Comparison of ENCODE assay signal across 16 cellular contexts in genomic region chr2:160303527-160303926, GRCh38.
DNase-seq lines count a peak whose midpoint lies in the region; ATAC-seq and TF ChIP-seq lines count a peak whose summit lies in the region.
"Had no signal": no experiment of that assay in that cellular context is flagged by ENCODE, and none has a peak within 500 bp of the region (broad histone marks: within the 10 kb centered on the region; RNA-seq: fewer than 3 reads in every experiment).

No MANE protein-coding gene starts in this region.

- H3K4me3 Mint-ChIP-seq in natural killer cell, result no peak overlapping the region
- no peak overlapping the region for H3K4me3 Mint-ChIP-seq in natural killer cell treated with Interleukin-12 subunit alpha and Interleukin-12 subunit beta and Interleukin-15 and Interleukin-18, amount 100 ng/mL, for 72 hours
- no peak overlapping the region for H3K4me3 Mint-ChIP-seq in osteocyte (ENCODE audit: unreplicated experiment)
- H3K4me3 Mint-ChIP-seq in Caco-2 (ENCODE audit: unreplicated experiment), result no peak overlapping the region
- H3K4me3 Mint-ChIP-seq: CD8-positive, alpha-beta T cell had no signal

- no peaks in the 10 kb centered on the region for H3K27me3 ChIP-seq in right atrium auricular region
- H3K27me3 ChIP-seq in Caco-2 (replicated peaks; ENCODE audit: control insufficient read depth, insufficient read depth, low read length), result no peaks in the 10 kb centered on the region

- peaks cover 43 to 48% of the 10 kb centered on the region in 2 donors for H3K4me1 Mint-ChIP-seq in natural killer cell
- peaks cover 35 to 42% of the 10 kb centered on the region in 2 donors for H3K4me1 Mint-ChIP-seq in natural killer cell treated with Interleukin-12 subunit alpha and Interleukin-12 subunit beta and Interleukin-15 and Interleukin-18, amount 100 ng/mL, for 72 hours (ENCODE audit: low read depth in 2 of 2)
- H3K4me1 Mint-ChIP-seq in osteocyte (ENCODE audit: unreplicated experiment), result peaks cover 42% of the 10 kb centered on the region
- H3K4me1 Mint-ChIP-seq in Caco-2 (ENCODE audit: low read depth, unreplicated experiment), result no peaks in the 10 kb centered on the region

- peaks cover 2% of the 10 kb centered on the region for H3K36me3 Mint-ChIP-seq in natural killer cell
- H3K36me3 Mint-ChIP-seq in natural killer cell treated with Interleukin-12 subunit alpha and Interleukin-12 subunit beta and Interleukin-15 and Interleukin-18, amount 100 ng/mL, for 72 hours, result peaks cover 17% of the 10 kb centered on the region
- H3K36me3 Mint-ChIP-seq in osteocyte (ENCODE audit: unreplicated experiment), result peaks cover 50% of the 10 kb centered on the region
- peaks cover 39% of the 10 kb centered on the region for H3K36me3 Mint-ChIP-seq in Caco-2 (ENCODE audit: insufficient read depth, unreplicated experiment)

- no peaks in the 10 kb centered on the region for H3K9me3 Mint-ChIP-seq in natural killer cell
- no peaks in the 10 kb centered on the region for H3K9me3 Mint-ChIP-seq in natural killer cell treated with Interleukin-12 subunit alpha and Interleukin-12 subunit beta and Interleukin-15 and Interleukin-18, amount 100 ng/mL, for 72 hours
- no peaks in the 10 kb centered on the region for H3K9me3 Mint-ChIP-seq in osteocyte (ENCODE audit: unreplicated experiment)
- no peaks in the 10 kb centered on the region for H3K9me3 Mint-ChIP-seq in Caco-2 (ENCODE audit: unreplicated experiment)
- H3K9me3 Mint-ChIP-seq: CD8-positive, alpha-beta T cell had no signal

- POLR2A ChIA-PET in Caco-2 (lab: Charles Lee), result no interaction called here

- peaks cover 0 to 41% of the 10 kb centered on the region in 2 donors for H3K4me1 ChIP-seq in right atrium auricular region
- H3K4me1 ChIP-seq in Caco-2, result no peaks in the 10 kb centered on the region

- CTCF ChIA-PET in Caco-2 (lab: Charles Lee), result interaction anchor here (0.8 kb wide), 1 partner anchor 666 kb away, joined by 3 read pairs; no protein-coding TSS in a partner anchor

- no peak for ATAC-seq in natural killer cell
- no peak for ATAC-seq in natural killer cell treated with Interleukin-12 subunit alpha and Interleukin-12 subunit beta and Interleukin-15 and Interleukin-18, amount 100 ng/mL, for 72 hours
- no peak for ATAC-seq in omental fat pad (ENCODE audit: low FRiP score)
- ATAC-seq: CD8-positive, alpha-beta T cell had no signal

- BruUV-seq in Caco-2 (replicated peaks; lab: Mats Ljungman, UMichigan), result no TSS peak

- H3K27me3 Mint-ChIP-seq in natural killer cell (ENCODE audit: low read depth in 2 of 2) (no peaks in the 10 kb centered on the region), osteocyte (ENCODE audit: unreplicated experiment) (no peaks in the 10 kb centered on the region), Caco-2 (ENCODE audit: insufficient read depth, unreplicated experiment) (no peaks in the 10 kb centered on the region)
- no peaks in the 10 kb centered on the region for H3K27me3 Mint-ChIP-seq in natural killer cell treated with Interleukin-12 subunit alpha and Interleukin-12 subunit beta and Interleukin-15 and Interleukin-18, amount 100 ng/mL, for 72 hours

- no peaks in the 10 kb centered on the region for H3K9me3 ChIP-seq in right atrium auricular region
- no peaks in the 10 kb centered on the region for H3K9me3 ChIP-seq in Caco-2

- DNase-seq in natural killer cell, result no peak
- no peak for DNase-seq in natural killer cell treated with Interleukin-12 subunit alpha and Interleukin-12 subunit beta and Interleukin-15 and Interleukin-18, amount 100 ng/mL, for 72 hours (ENCODE audit: low spot score)
- no peak for DNase-seq in right atrium auricular region (ENCODE audit: low spot score)
- no peak for DNase-seq in osteocyte (ENCODE audit: extremely low spot score, unreplicated experiment)
- DNase-seq in DMS 273 (lab: John Stamatoyannopoulos, UW; ENCODE audit: unreplicated experiment), result no peak
- DNase-seq in omental fat pad (ENCODE audit: low spot score), result no peak
- DNase-seq in Caco-2, result no peak
- DNase-seq: CD8-positive, alpha-beta T cell; KBM-7; NCI-H1105 treated with DMSO at 0.1 percent for 48 hours; NCI-H1694; NCI-H2107; NCI-H510A treated with DMSO at 0.1 percent for 48 hours; NCI-H774; OCI-M1; SIG-M5 had no signal

- peak overlapping the region; percentile 36 to 62 for H3K27ac ChIP-seq in right atrium auricular region

- intact Hi-C loops in natural killer cell (cut with micrococcal nuclease) (no loop called here), Caco-2 (cut with micrococcal nuclease; ENCODE audit: unreplicated experiment) (no loop called here)

- H3K4me3 ChIP-seq in right atrium auricular region, result no peak overlapping the region
- H3K4me3 ChIP-seq in Caco-2 (ENCODE audit: low read depth, low read length), result no peak overlapping the region

- H3K36me3 ChIP-seq in right atrium auricular region (peaks cover 9% of the 10 kb centered on the region), Caco-2 (ENCODE audit: control insufficient read depth, insufficient read depth, low read length) (peaks cover 4% of the 10 kb centered on the region; the same call in 1 of the 2 replicates)

- TF ChIP-seq CTCF in natural killer cell (IDR thresholded peaks at IDR 0.05) (no peak), right atrium auricular region (IDR thresholded peaks at IDR 0.05) (no peak), osteocyte (IDR thresholded peaks at IDR 0.05) (no peak), omental fat pad (IDR thresholded peaks at IDR 0.05) (no peak), Caco-2 (IDR thresholded peaks at IDR 0.05; ENCODE audit: insufficient read depth in 1 of 2, low read depth in 1 of 2, low read length in 1 of 2, severe bottlenecking in 1 of 2, unreplicated experiment in 1 of 2) (no peak)

- H3K27ac Mint-ChIP-seq in natural killer cell, result peak overlapping the region; percentile 56 to 65
- peak overlapping the region in 1 of 2 donors; percentile 41 for H3K27ac Mint-ChIP-seq in natural killer cell treated with Interleukin-12 subunit alpha and Interleukin-12 subunit beta and Interleukin-15 and Interleukin-18, amount 100 ng/mL, for 72 hours
- peak overlapping the region; percentile 38 for H3K27ac Mint-ChIP-seq in osteocyte (ENCODE audit: unreplicated experiment)
- H3K27ac Mint-ChIP-seq in Caco-2 (ENCODE audit: unreplicated experiment), result no peak overlapping the region
- H3K27ac Mint-ChIP-seq: CD8-positive, alpha-beta T cell had no signal
